In genomic region chr5:180718810-180719453, GRCh38 we compare ENCODE assay signal across 8 cellular contexts. TPM values are rescaled to one million over a fixed set of nuclear protein-coding genes. Genes with fewer than 3 reads are reported as not detected.
DNase-seq lines count a peak whose midpoint lies in the region; ATAC-seq and TF ChIP-seq lines count a peak whose summit lies in the region.

No MANE protein-coding gene starts in this region.

- CTCF ChIA-PET in WTC11 (lab: Charles Lee) = interaction anchor here (0.6 to 2.5 kb wide), 27 partner anchors 9 to 518 kb away, joined by 3 to 18 read pairs (median 5); partner anchors contain the start of gene FLT4

- H3K4me3 Mint-ChIP-seq in WTC11 = no peak overlapping the region

- TF ChIP-seq CTCF in WTC11 (IDR thresholded peaks at IDR 0.05) (no peak), fibroblast of pulmonary artery (IDR thresholded peaks at IDR 0.05; ENCODE audit: low read length, missing control alignments) (peak; percentile 76)

- no peak overlapping the region for H3K27ac Mint-ChIP-seq in WTC11

- peaks cover 4% of the 10 kb centered on the region for H3K9me3 Mint-ChIP-seq in WTC11

- peak; percentile 6 to 14 for DNase-seq in activated CD4-positive, alpha-beta T cell treated with anti-CD3 and anti-CD28 coated beads for 24 hours (ENCODE audit: low read depth in 2 of 2)
- no peak for DNase-seq in activated CD4-positive, alpha-beta T cell treated with anti-CD3 and anti-CD28 coated beads for 1 hour
- peak; percentile 70 for DNase-seq in Jurkat, Clone E6-1 (ENCODE audit: low read depth, low spot score)
- DNase-seq in WTC11 (ENCODE audit: low spot score) = no peak
- peak; percentile 52 for DNase-seq in fibroblast of pulmonary artery (ENCODE audit: low read depth)
- peak; percentile 33 for DNase-seq in renal cortical epithelial cell (ENCODE audit: low read depth)

- H3K27me3 Mint-ChIP-seq in WTC11 (ENCODE audit: low read depth) = no peaks in the 10 kb centered on the region; the same call in 1 of the 2 replicates

- H3K4me1 Mint-ChIP-seq in WTC11 = no peaks in the 10 kb centered on the region

- POLR2A ChIA-PET in WTC11 (lab: Charles Lee) = no interaction called here

- 0 out of 2 replicates have a peak, but pooled peaks cover 2% of the 10 kb centered on the region for H3K36me3 Mint-ChIP-seq in WTC11

- ATAC-seq in WTC11 (no peak), HG03469 (IDR thresholded peaks at IDR 0.05; ENCODE audit: unreplicated experiment) (no peak), HG03442 (IDR thresholded peaks at IDR 0.05; ENCODE audit: unreplicated experiment) (no peak)

- H3K4me3 ChIP-seq in Jurkat, Clone E6-1 (ENCODE audit: low read length) = no peak overlapping the region
- no peak overlapping the region for H3K4me3 ChIP-seq in fibroblast of pulmonary artery (replicated peaks; ENCODE audit: low read depth, low read length)

TF ChIP-seq in WTC11, 78 proteins besides CTCF, POLR2A, EP300 and RAD21:
- TF ChIP-seq MLX (CRISPR knock-in tag; IDR thresholded peaks at IDR 0.05) (0 out of 2 replicates have a peak, but pooled peaks have one; percentile 31), SMAD3 (CRISPR knock-in tag; IDR thresholded peaks at IDR 0.05; ENCODE audit: borderline replicate concordance) (no peak), E2F1 (CRISPR knock-in tag; IDR thresholded peaks at IDR 0.05) (no peak)

RNA-seq across cellular contexts. Expression of gene OR2Y1, which starts 20.9 kb away (rescaled TPM):
- polyA plus RNA-seq in Jurkat, Clone E6-1 (2012; ENCODE audit: insufficient read depth, insufficient read length) = not detected
- not detected in 3 replicates for total RNA-seq in WTC11 (2021)
- not detected in 2 replicates for total RNA-seq in renal cortical epithelial cell

Comparison
In these comparisons a context has a peak if more than half of its experiments do, and no peak if none do; other contexts are left out.
1. DNase-seq: peak in activated CD4-positive, alpha-beta T cell treated with anti-CD3 and anti-CD28 coated beads for 24 hours (2 of 2), Jurkat, Clone E6-1 (single experiment), fibroblast of pulmonary artery (single experiment) and renal cortical epithelial cell (single experiment); none in activated CD4-positive, alpha-beta T cell treated with anti-CD3 and anti-CD28 coated beads for 1 hour (single experiment) and WTC11 (single experiment).